ENCODE assay signal across 11 cellular contexts in the genomic region with DNA sequence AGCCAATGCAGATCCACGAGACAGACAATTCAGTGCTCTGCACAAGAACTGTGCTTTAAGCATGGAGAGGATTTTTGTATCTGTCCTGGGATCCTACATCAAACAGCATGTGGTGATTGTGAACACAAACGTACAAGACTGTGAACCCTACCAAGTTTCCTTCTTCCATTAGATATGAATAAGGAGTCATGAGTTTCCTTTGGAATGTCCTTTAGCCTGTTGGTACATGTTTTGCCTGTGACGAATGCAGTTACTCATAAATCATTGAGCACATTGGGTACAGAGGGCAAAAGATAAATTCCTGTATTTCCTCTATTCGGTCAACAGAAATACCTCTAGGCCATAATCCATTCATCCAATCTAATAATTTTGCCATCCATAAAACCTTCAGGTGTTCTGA.
A peak's percentile ranks its signal among the peaks of the same experiment; 100 is the strongest.
DNase-seq lines count a peak whose midpoint lies in the region; ATAC-seq, FAIRE-seq and TF ChIP-seq lines count a peak whose summit lies in the region.
"Had no signal": no experiment of that assay in that cellular context is flagged by ENCODE, and none has a peak within 500 bp of the region (broad histone marks: within the 10 kb centered on the region; RNA-seq: fewer than 3 reads in every experiment).

No MANE protein-coding gene starts in this region.

- no peak for TF ChIP-seq EP300 in stomach (IDR thresholded peaks at IDR 0.05)

- TF ChIP-seq CTCF in colonic mucosa (IDR thresholded peaks at IDR 0.05) (no peak), stomach (IDR thresholded peaks at IDR 0.05) (no peak), Peyer's patch (IDR thresholded peaks at IDR 0.05) (no peak), D721Med (IDR thresholded peaks at IDR 0.05; ENCODE audit: insufficient read depth, missing control alignments) (no peak)

- no peak for ATAC-seq in GM18909 (IDR thresholded peaks at IDR 0.05; ENCODE audit: poor library complexity, unreplicated experiment)
- ATAC-seq: GM12878 had no signal

- peak overlapping the region in 1 of 2 donors; percentile 1 for H3K9ac ChIP-seq in colonic mucosa (ENCODE audit: low read depth in 2 of 2, low read length in 2 of 2)

- H3K27me3 ChIP-seq in colonic mucosa = no peaks in the 10 kb centered on the region
- no peaks in the 10 kb centered on the region for H3K27me3 ChIP-seq in stomach
- H3K27me3 ChIP-seq in Peyer's patch = no peaks in the 10 kb centered on the region

- intact Hi-C loops in colonic mucosa (cut with DNase I) (no loop called here), stomach (cut with DNase I; ENCODE audit: low total_unique reads) (no loop called here)

- FAIRE-seq in D721Med (lab: Jason Lieb, UNC) = no peak
- FAIRE-seq: GM12878 had no signal

- TF ChIP-seq POLR2A in stomach (IDR thresholded peaks at IDR 0.05) (no peak), Peyer's patch (IDR thresholded peaks at IDR 0.05) (peak in 1 of 2 donors; percentile 20)

- H3K4me3 ChIP-seq in colonic mucosa (no peak overlapping the region), stomach (no peak overlapping the region), Peyer's patch (no peak overlapping the region)
- H3K4me3 ChIP-seq: GM12878 had no signal

- peak overlapping the region; percentile 73 for H3K27ac ChIP-seq in colonic mucosa
- H3K27ac ChIP-seq in stomach = peak overlapping the region; percentile 83 to 95 (median 84)
- peak overlapping the region in 2 of 4 donors; percentile 73 to 85 for H3K27ac ChIP-seq in Peyer's patch

- H3K36me3 ChIP-seq in colonic mucosa (no peaks in the 10 kb centered on the region), stomach (no peaks in the 10 kb centered on the region), Peyer's patch (no peaks in the 10 kb centered on the region)

- H3K9me3 ChIP-seq in colonic mucosa (no peaks in the 10 kb centered on the region), stomach (no peaks in the 10 kb centered on the region), Peyer's patch (no peaks in the 10 kb centered on the region)

- peaks cover 8% of the 10 kb centered on the region for H3K4me1 ChIP-seq in colonic mucosa
- H3K4me1 ChIP-seq in stomach = peaks cover 4 to 25% (median 20%) of the 10 kb centered on the region in 4 donors
- H3K4me1 ChIP-seq in Peyer's patch = peaks cover 0 to 6% (median 0%) of the 10 kb centered on the region in 4 donors

- WGBS in stomach, 5 donors = 35 to 45% (median 41%) methylated on average over 4 of the region's 4 CpGs

- DNase-seq in HT1080 (ENCODE audit: low read depth) = peak; percentile 79
- no peak for DNase-seq in colonic mucosa
- peak; percentile 32 for DNase-seq in kidney glomerular epithelial cell (lab: John Stamatoyannopoulos, UW)
- no peak for DNase-seq in stomach
- no peak for DNase-seq in Peyer's patch
- DNase-seq in D721Med (ENCODE audit: insufficient read length, low spot score) = no peak
- no peak for DNase-seq in stimulated activated CD4-positive, alpha-beta T cell treated with anti-CD3 and anti-CD28 coated beads, Interleukin-1b, Interleukin-23, amount 100 ng/mL, for 48 hours
- DNase-seq: activated CD4-positive, alpha-beta T cell treated with anti-CD3 and anti-CD28 coated beads, Interleukin-2, amount 10 ng/mL, durations not matched to agents 24 days and 14 days; NCI-H524 treated with DMSO at 0.1 percent for 48 hours had no signal

Comparison
In these comparisons a context has a peak if more than half of its experiments do, and no peak if none do; other contexts are left out.
1. DNase-seq: peak in HT1080 (single experiment) and kidney glomerular epithelial cell (single experiment); none in colonic mucosa (single experiment), stomach (single experiment), Peyer's patch (0 of 3), D721Med (single experiment) and stimulated activated CD4-positive, alpha-beta T cell treated with anti-CD3 and anti-CD28 coated beads, Interleukin-1b, Interleukin-23, amount 100 ng/mL, for 48 hours (single experiment).